11 cellular contexts compared by ENCODE assay signal in genomic region chr17:80738987-80739730, GRCh38.
A peak's percentile ranks its signal among the peaks of the same experiment; 100 is the strongest.
DNase-seq lines count a peak whose midpoint lies in the region; ATAC-seq and TF ChIP-seq lines count a peak whose summit lies in the region.
"Had no signal": no experiment of that assay in that cellular context is flagged by ENCODE, and none has a peak within 500 bp of the region (broad histone marks: within the 10 kb centered on the region; RNA-seq: fewer than 3 reads in every experiment).

No MANE protein-coding gene starts in this region.

- H3K27me3 ChIP-seq in H7 (ENCODE audit: control insufficient read depth, insufficient read depth, low read length) (no peaks in the 10 kb centered on the region), neutrophil (no peaks in the 10 kb centered on the region)
- H3K27me3 ChIP-seq: gastroesophageal sphincter had no signal

- peak overlapping the region; percentile 67 for H3K27ac ChIP-seq in neutrophil
- H3K27ac ChIP-seq: gastroesophageal sphincter had no signal

- peak overlapping the region; percentile 83 for H3K27ac Mint-ChIP-seq in activated naive CD8-positive, alpha-beta T cell treated with anti-CD3 and anti-CD28 coated beads, Interleukin-2, amount 10 ng/mL, durations not matched to agents 7 days and 5 days

- ATAC-seq in activated T-cell treated with anti-CD3 and anti-CD28 coated beads, Interleukin-2, amount 50 U/mL, for 4 hours = no peak
- peak; percentile 40 for ATAC-seq in activated naive CD8-positive, alpha-beta T cell treated with anti-CD3 and anti-CD28 coated beads, Interleukin-2, amount 10 ng/mL, durations not matched to agents 7 days and 5 days (ENCODE audit: low read depth)
- ATAC-seq in GM21723 (IDR thresholded peaks at IDR 0.05; ENCODE audit: unreplicated experiment) (no peak), GM19328 (IDR thresholded peaks at IDR 0.05; ENCODE audit: unreplicated experiment) (no peak)
- ATAC-seq: gastroesophageal sphincter had no signal

- H3K27me3 Mint-ChIP-seq in activated T-cell treated with anti-CD3 and anti-CD28 coated beads, Interleukin-2, amount 50 U/mL, for 4 hours (ENCODE audit: low read depth) = no peaks in the 10 kb centered on the region
- no peaks in the 10 kb centered on the region for H3K27me3 Mint-ChIP-seq in activated naive CD8-positive, alpha-beta T cell treated with anti-CD3 and anti-CD28 coated beads, Interleukin-2, amount 10 ng/mL, durations not matched to agents 7 days and 5 days

- no peaks in the 10 kb centered on the region for H3K9me3 Mint-ChIP-seq in activated T-cell treated with anti-CD3 and anti-CD28 coated beads, Interleukin-2, amount 50 U/mL, for 4 hours
- H3K9me3 Mint-ChIP-seq in activated naive CD8-positive, alpha-beta T cell treated with anti-CD3 and anti-CD28 coated beads, Interleukin-2, amount 10 ng/mL, durations not matched to agents 7 days and 5 days = peaks cover 2% of the 10 kb centered on the region

- H3K36me3 ChIP-seq in H7 (replicated peaks; ENCODE audit: control insufficient read depth, insufficient read depth, low read length) (peaks cover 1% of the 10 kb centered on the region; the same call in 1 of the 2 replicates), neutrophil (no peaks in the 10 kb centered on the region)

- peaks cover 20% of the 10 kb centered on the region for H3K36me3 Mint-ChIP-seq in activated T-cell treated with anti-CD3 and anti-CD28 coated beads, Interleukin-2, amount 50 U/mL, for 4 hours (ENCODE audit: insufficient read depth)
- H3K36me3 Mint-ChIP-seq in activated naive CD8-positive, alpha-beta T cell treated with anti-CD3 and anti-CD28 coated beads, Interleukin-2, amount 10 ng/mL, durations not matched to agents 7 days and 5 days = peaks cover 40% of the 10 kb centered on the region

- DNase-seq in activated T-cell treated with anti-CD3 and anti-CD28 coated beads, Interleukin-2, amount 50 U/mL, for 4 hours = no peak
- no peak for DNase-seq in activated T-cell treated with anti-CD3 and anti-CD28 coated beads for 4 hours
- peak; percentile 58 for DNase-seq in H7
- peak; percentile 52 for DNase-seq in activated naive CD8-positive, alpha-beta T cell treated with anti-CD3 and anti-CD28 coated beads, Interleukin-2, amount 10 ng/mL, durations not matched to agents 7 days and 5 days
- DNase-seq in NCI-H146 (lab: John Stamatoyannopoulos, UW) = no peak
- DNase-seq: NCI-H1436 treated with DMSO at 0.1 percent for 48 hours; stimulated activated CD4-positive, alpha-beta T cell treated with anti-CD3 and anti-CD28 coated beads, Interleukin-15, amount 100 ng/mL, for 24 hours had no signal

- H3K4me3 ChIP-seq in H7 (ENCODE audit: insufficient read depth, low read depth, low read length) (no peak overlapping the region), neutrophil (ENCODE audit: low read depth in 1 of 2, low read length in 1 of 2) (no peak overlapping the region)
- H3K4me3 ChIP-seq: gastroesophageal sphincter had no signal

- H3K4me1 Mint-ChIP-seq in activated T-cell treated with anti-CD3 and anti-CD28 coated beads, Interleukin-2, amount 50 U/mL, for 4 hours (ENCODE audit: low read depth) = peaks cover 56% of the 10 kb centered on the region
- H3K4me1 Mint-ChIP-seq in activated naive CD8-positive, alpha-beta T cell treated with anti-CD3 and anti-CD28 coated beads, Interleukin-2, amount 10 ng/mL, durations not matched to agents 7 days and 5 days = peaks cover 45% of the 10 kb centered on the region

- no peaks in the 10 kb centered on the region for H3K9me3 ChIP-seq in neutrophil
- H3K9me3 ChIP-seq: gastroesophageal sphincter had no signal

- TF ChIP-seq CTCF in neutrophil (IDR thresholded peaks at IDR 0.05) = no peak

- POLR2A ChIA-PET in activated naive CD8-positive, alpha-beta T cell treated with anti-CD3 and anti-CD28 coated beads, Interleukin-2, amount 10 ng/mL, durations not matched to agents 7 days and 5 days (lab: Charles Lee) = interaction anchor here (0.7 to 1.2 kb wide), 3 partner anchors 8 to 42 kb away, joined by 3 read pairs; no protein-coding TSS in a partner anchor

- peak overlapping the region; percentile 35 for H3K4me3 Mint-ChIP-seq in activated T-cell treated with anti-CD3 and anti-CD28 coated beads, Interleukin-2, amount 50 U/mL, for 4 hours
- H3K4me3 Mint-ChIP-seq in activated naive CD8-positive, alpha-beta T cell treated with anti-CD3 and anti-CD28 coated beads, Interleukin-2, amount 10 ng/mL, durations not matched to agents 7 days and 5 days = peak overlapping the region; percentile 56

- H3K4me1 ChIP-seq in neutrophil (ENCODE audit: control insufficient read depth in 1 of 2, insufficient read depth in 1 of 2, low read depth in 1 of 2, low read length in 1 of 2) = peaks cover 21 to 25% of the 10 kb centered on the region in 2 experiments
- H3K4me1 ChIP-seq: gastroesophageal sphincter had no signal

Comparison
In these comparisons a context has a peak if more than half of its experiments do, and no peak if none do; other contexts are left out.
1. DNase-seq: peak in H7 (single experiment) and activated naive CD8-positive, alpha-beta T cell treated with anti-CD3 and anti-CD28 coated beads, Interleukin-2, amount 10 ng/mL, durations not matched to agents 7 days and 5 days (single experiment); none in activated T-cell treated with anti-CD3 and anti-CD28 coated beads, Interleukin-2, amount 50 U/mL, for 4 hours (single experiment), activated T-cell treated with anti-CD3 and anti-CD28 coated beads for 4 hours (single experiment) and NCI-H146 (single experiment).